1 cellular context compared by ENCODE assay signal in the genomic region with DNA sequence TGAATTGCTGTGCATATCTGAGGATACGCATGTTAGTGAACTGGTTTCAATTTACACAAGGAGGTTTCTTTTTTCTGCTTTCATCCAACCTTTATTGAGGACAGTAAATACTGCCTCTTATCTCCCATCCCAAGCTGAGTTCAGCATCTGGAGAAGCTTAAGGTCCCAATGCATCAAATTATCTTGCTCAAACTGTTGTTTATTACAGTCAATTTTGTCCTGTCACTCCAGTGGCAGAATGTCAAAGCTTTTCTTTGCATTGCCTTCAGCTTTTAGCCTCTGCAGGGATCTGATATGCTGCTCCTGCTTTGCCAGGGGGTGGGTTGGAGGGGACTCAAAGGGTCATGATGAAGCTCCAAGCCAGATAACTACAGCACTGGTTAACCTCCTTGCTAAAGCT.
TF ChIP-seq lines count a peak whose summit lies in the region.

No MANE protein-coding gene starts in this region.

TF ChIP-seq in neural cell, 6 proteins besides CTCF, POLR2A, EP300 and RAD21 (continued from another document):
- TF ChIP-seq, protein P1, sequence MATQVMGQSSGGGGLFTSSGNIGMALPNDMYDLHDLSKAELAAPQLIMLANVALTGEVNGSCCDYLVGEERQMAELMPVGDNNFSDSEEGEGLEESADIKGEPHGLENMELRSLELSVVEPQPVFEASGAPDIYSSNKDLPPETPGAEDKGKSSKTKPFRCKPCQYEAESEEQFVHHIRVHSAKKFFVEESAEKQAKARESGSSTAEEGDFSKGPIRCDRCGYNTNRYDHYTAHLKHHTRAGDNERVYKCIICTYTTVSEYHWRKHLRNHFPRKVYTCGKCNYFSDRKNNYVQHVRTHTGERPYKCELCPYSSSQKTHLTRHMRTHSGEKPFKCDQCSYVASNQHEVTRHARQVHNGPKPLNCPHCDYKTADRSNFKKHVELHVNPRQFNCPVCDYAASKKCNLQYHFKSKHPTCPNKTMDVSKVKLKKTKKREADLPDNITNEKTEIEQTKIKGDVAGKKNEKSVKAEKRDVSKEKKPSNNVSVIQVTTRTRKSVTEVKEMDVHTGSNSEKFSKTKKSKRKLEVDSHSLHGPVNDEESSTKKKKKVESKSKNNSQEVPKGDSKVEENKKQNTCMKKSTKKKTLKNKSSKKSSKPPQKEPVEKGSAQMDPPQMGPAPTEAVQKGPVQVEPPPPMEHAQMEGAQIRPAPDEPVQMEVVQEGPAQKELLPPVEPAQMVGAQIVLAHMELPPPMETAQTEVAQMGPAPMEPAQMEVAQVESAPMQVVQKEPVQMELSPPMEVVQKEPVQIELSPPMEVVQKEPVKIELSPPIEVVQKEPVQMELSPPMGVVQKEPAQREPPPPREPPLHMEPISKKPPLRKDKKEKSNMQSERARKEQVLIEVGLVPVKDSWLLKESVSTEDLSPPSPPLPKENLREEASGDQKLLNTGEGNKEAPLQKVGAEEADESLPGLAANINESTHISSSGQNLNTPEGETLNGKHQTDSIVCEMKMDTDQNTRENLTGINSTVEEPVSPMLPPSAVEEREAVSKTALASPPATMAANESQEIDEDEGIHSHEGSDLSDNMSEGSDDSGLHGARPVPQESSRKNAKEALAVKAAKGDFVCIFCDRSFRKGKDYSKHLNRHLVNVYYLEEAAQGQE (IDR thresholded peaks at IDR 0.05; ENCODE audit: borderline replicate concordance): peak; percentile 24
- TF ChIP-seq SMC3 (conservative IDR thresholded peaks at IDR 0.05; ENCODE audit: poor library complexity) (peak; percentile 23), EZH2 (IDR thresholded peaks at IDR 0.05; ENCODE audit: borderline replicate concordance, insufficient read depth, low read length, poor library complexity, severe bottlenecking) (no peak)
TF ChIP-seq in neural cell: peak in this region for 4.
